12 cellular contexts compared by ENCODE assay signal in the genomic region with DNA sequence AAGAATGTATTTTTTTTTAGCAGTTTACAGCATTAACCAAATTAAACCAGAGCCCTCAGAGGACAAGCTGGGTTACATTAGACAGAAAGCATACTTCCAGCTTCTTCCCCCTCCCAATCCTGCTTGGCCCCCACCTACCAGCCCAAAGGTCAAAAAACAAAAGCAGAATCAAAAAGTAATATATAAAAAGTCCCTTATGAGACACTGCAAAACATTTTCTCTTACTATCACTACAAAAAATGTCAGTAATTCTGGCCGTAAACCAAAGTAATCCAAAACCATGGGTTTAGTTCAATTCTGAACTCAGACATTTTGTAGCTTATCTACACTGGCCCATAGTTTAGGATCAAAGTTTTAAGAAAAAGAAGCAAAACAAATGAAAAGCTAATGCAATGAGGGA. TPM values are rescaled to one million over a fixed set of nuclear protein-coding genes. Genes with fewer than 3 reads are reported as not detected.
DNase-seq lines count a peak whose midpoint lies in the region; TF ChIP-seq lines count a peak whose summit lies in the region.
"Had no signal": no experiment of that assay in that cellular context is flagged by ENCODE, and none has a peak within 500 bp of the region (broad histone marks: within the 10 kb centered on the region; RNA-seq: fewer than 3 reads in every experiment).

No MANE protein-coding gene starts in this region.

- no peak for TF ChIP-seq POLR2A in uterus (IDR thresholded peaks at IDR 0.05)

- H3K4me1 ChIP-seq in uterus = peaks cover 6 to 18% of the 10 kb centered on the region in 2 donors

- CTCF ChIA-PET in RWPE1 (lab: Yijun Ruan, JAX) = interaction anchor here (0.6 to 1.4 kb wide), 3 partner anchors 9 to 198 kb away, joined by 3 to 6 read pairs (median 4); no protein-coding TSS in a partner anchor

- no peaks in the 10 kb centered on the region for H3K9me3 ChIP-seq in uterus
- H3K9me3 ChIP-seq: testis had no signal

- DNase-seq in M059J (ENCODE audit: low read depth) (peak; percentile 69), cardiac fibroblast (ENCODE audit: low read depth in 2 of 2) (peak; percentile 78 to 82), kidney glomerular epithelial cell (lab: John Stamatoyannopoulos, UW) (peak; percentile 5), uterus (no peak), medulla oblongata (ENCODE audit: extremely low spot score) (no peak), RWPE1 (ENCODE audit: low spot score) (no peak), globus pallidus (ENCODE audit: low spot score) (no peak)
- DNase-seq in activated T-cell treated with anti-CD3 and anti-CD28 coated beads, Interleukin-2, amount 50 U/mL, for 48 hours = no peak
- DNase-seq: naive thymus-derived CD4-positive, alpha-beta T cell; NCI-H1436 treated with DMSO at 0.1 percent for 48 hours; SHP77; testis had no signal

- no peak overlapping the region for H3K4me3 ChIP-seq in cardiac fibroblast (replicated peaks in 1 of 2; ENCODE audit: low read depth in 2 of 2, low read length in 2 of 2)
- no peak overlapping the region for H3K4me3 ChIP-seq in uterus
- H3K4me3 ChIP-seq: testis had no signal

- POLR2A ChIA-PET in RWPE1 (lab: Yijun Ruan, JAX; ENCODE audit: low non-redundant PET) = interaction anchor here (0.7 kb wide), 1 partner anchor 185 kb away, joined by 3 read pairs; no protein-coding TSS in a partner anchor

- TF ChIP-seq CTCF in cardiac fibroblast (IDR thresholded peaks at IDR 0.05; ENCODE audit: low read depth, low read length) (no peak), uterus (IDR thresholded peaks at IDR 0.05) (no peak), RWPE1 (conservative IDR thresholded peaks at IDR 0.05; ENCODE audit: low read depth) (no peak)

- peak overlapping the region; percentile 40 to 45 for H3K27ac ChIP-seq in uterus
- no peak overlapping the region for H3K27ac ChIP-seq in RWPE1

- H3K27me3 ChIP-seq in uterus = no peaks in the 10 kb centered on the region
- H3K27me3 ChIP-seq: testis had no signal

- no peaks in the 10 kb centered on the region for H3K36me3 ChIP-seq in uterus

- intact Hi-C loops in uterus (cut with DNase I; ENCODE audit: low total_unique reads) = no loop called here

RNA-seq across cellular contexts. Expression of gene APBB2, which starts 38.0 kb away (rescaled TPM):
- total RNA-seq in M059J (2014; rRNA removed; shearing (Covaris generic)) = 44.7 and 81.9 TPM in 2 replicates
- 100 to 1,000 TPM in 2 of 4 donors, 10 to 100 TPM in 2; 32.4 to 133 (median 92.1) TPM for total RNA-seq in uterus

Comparison
In these comparisons a context has a peak if more than half of its experiments do, and no peak if none do; other contexts are left out.
1. DNase-seq: peak in M059J (single experiment), cardiac fibroblast (2 of 2) and kidney glomerular epithelial cell (single experiment); none in uterus (0 of 2), medulla oblongata (single experiment), RWPE1 (single experiment), activated T-cell treated with anti-CD3 and anti-CD28 coated beads, Interleukin-2, amount 50 U/mL, for 48 hours (0 of 2) and globus pallidus (single experiment).